ENCODE assay signal across 1 cellular context in genomic region chr11:61881397-61881796, GRCh38.
TF ChIP-seq lines count a peak whose summit lies in the region.

No MANE protein-coding gene starts in this region.

TF ChIP-seq in GM12878, 131 proteins besides CTCF, POLR2A, EP300 and RAD21:
- TF ChIP-seq JUNB (IDR thresholded peaks at IDR 0.05): no peak
- no peak for TF ChIP-seq SP1 (IDR thresholded peaks at IDR 0.05; ENCODE audit: low read depth, low read length)
- no peak for TF ChIP-seq ZSCAN29 (IDR thresholded peaks at IDR 0.05)
- TF ChIP-seq MTA2 (IDR thresholded peaks at IDR 0.05; ENCODE audit: low read depth): peak; percentile 20; the same call in 1 of the 2 replicates
- TF ChIP-seq HCFC1 (IDR thresholded peaks at IDR 0.05; ENCODE audit: low read length): no peak
- 0 out of 2 replicates have a peak, but pooled peaks have one; percentile 17 for TF ChIP-seq TCF12 (IDR thresholded peaks at IDR 0.05; ENCODE audit: low read depth, low read length)
- no peak for TF ChIP-seq MTA3 (IDR thresholded peaks at IDR 0.05; ENCODE audit: borderline replicate concordance, low read length)
- no peak for TF ChIP-seq FOXM1 (IDR thresholded peaks at IDR 0.05; ENCODE audit: low read depth, low read length)
- TF ChIP-seq USF1 (IDR thresholded peaks at IDR 0.05; ENCODE audit: borderline replicate concordance, extremely low read length, insufficient read depth, low read depth, low read length): no peak
- no peak for TF ChIP-seq SMAD5 (IDR thresholded peaks at IDR 0.05; ENCODE audit: low read depth)
- TF ChIP-seq EED (IDR thresholded peaks at IDR 0.05; ENCODE audit: low read depth): no peak
- TF ChIP-seq ESRRA (IDR thresholded peaks at IDR 0.05; ENCODE audit: low read length): no peak
- TF ChIP-seq PAX5 (IDR thresholded peaks at IDR 0.05; ENCODE audit: borderline replicate concordance, low read depth, low read length): no peak
- TF ChIP-seq E2F4 (IDR thresholded peaks at IDR 0.05; ENCODE audit: low read depth, low read length): no peak
- no peak for TF ChIP-seq NKRF (conservative IDR thresholded peaks at IDR 0.05)
- TF ChIP-seq ZBTB33 (IDR thresholded peaks at IDR 0.05): no peak
- TF ChIP-seq TCF3 (IDR thresholded peaks at IDR 0.05; ENCODE audit: borderline replicate concordance, insufficient read depth, low read depth, low read length): no peak
